ENCODE assay signal across 15 cellular contexts in genomic region chr4:146105464-146105863, GRCh38.
DNase-seq lines count a peak whose midpoint lies in the region; ATAC-seq, FAIRE-seq and TF ChIP-seq lines count a peak whose summit lies in the region.
"Had no signal": no experiment of that assay in that cellular context is flagged by ENCODE, and none has a peak within 500 bp of the region (broad histone marks: within the 10 kb centered on the region; RNA-seq: fewer than 3 reads in every experiment).

No MANE protein-coding gene starts in this region.

- DNase-seq in GM12891 (ENCODE audit: insufficient read length, low spot score) (no peak), colonic mucosa (no peak), NCI-H1092 (lab: John Stamatoyannopoulos, UW) (no peak)
- no peak for DNase-seq in stimulated activated CD4-positive, alpha-beta T cell treated with anti-CD3 and anti-CD28 coated beads, Interleukin-2, amount 100 ng/mL, for 24 hours
- DNase-seq in stimulated activated CD4-positive, alpha-beta T cell treated with anti-CD3 and anti-CD28 coated beads, Interleukin-4, amount 100 ng/mL, for 24 hours, result no peak
- DNase-seq: activated B cell treated with CpG ODN at 0.5 μM for 24 hours; activated naive CD8-positive, alpha-beta T cell treated with anti-CD3 and anti-CD28 coated beads for 36 hours; CD4-positive, CD25-positive, alpha-beta regulatory T cell; hippocampal formation; NCI-H1092 treated with DMSO at 0.1 percent for 48 hours; testis had no signal

- peak overlapping the region; percentile 16 for H3K27ac Mint-ChIP-seq in activated T-helper 17 cell treated with anti-CD3 and anti-CD28 coated beads, Interleukin-2, amount 50 U/mL, for 72 hours
- H3K27ac Mint-ChIP-seq: activated B cell treated with CpG ODN at 0.5 μM for 24 hours; activated naive CD8-positive, alpha-beta T cell treated with anti-CD3 and anti-CD28 coated beads for 36 hours; CD4-positive, CD25-positive, alpha-beta regulatory T cell had no signal

- no peaks in the 10 kb centered on the region for H3K4me1 Mint-ChIP-seq in activated T-helper 17 cell treated with anti-CD3 and anti-CD28 coated beads, Interleukin-2, amount 50 U/mL, for 72 hours
- H3K4me1 Mint-ChIP-seq: activated naive CD8-positive, alpha-beta T cell treated with anti-CD3 and anti-CD28 coated beads for 36 hours; CD4-positive, CD25-positive, alpha-beta regulatory T cell had no signal

- no peaks in the 10 kb centered on the region for H3K36me3 Mint-ChIP-seq in activated T-helper 17 cell treated with anti-CD3 and anti-CD28 coated beads, Interleukin-2, amount 50 U/mL, for 72 hours (ENCODE audit: low read depth)
- H3K36me3 Mint-ChIP-seq: activated naive CD8-positive, alpha-beta T cell treated with anti-CD3 and anti-CD28 coated beads for 36 hours; CD4-positive, CD25-positive, alpha-beta regulatory T cell had no signal

- no peaks in the 10 kb centered on the region for H3K9me3 Mint-ChIP-seq in activated T-helper 17 cell treated with anti-CD3 and anti-CD28 coated beads, Interleukin-2, amount 50 U/mL, for 72 hours
- H3K9me3 Mint-ChIP-seq: activated B cell treated with CpG ODN at 0.5 μM for 24 hours; activated naive CD8-positive, alpha-beta T cell treated with anti-CD3 and anti-CD28 coated beads for 36 hours had no signal

- no peaks in the 10 kb centered on the region for H3K9me3 ChIP-seq in colonic mucosa
- H3K9me3 ChIP-seq: testis had no signal

- H3K27me3 Mint-ChIP-seq in activated T-helper 17 cell treated with anti-CD3 and anti-CD28 coated beads, Interleukin-2, amount 50 U/mL, for 72 hours, result peaks cover 17% of the 10 kb centered on the region
- H3K27me3 Mint-ChIP-seq: activated B cell treated with CpG ODN at 0.5 μM for 24 hours; CD4-positive, CD25-positive, alpha-beta regulatory T cell had no signal

- H3K4me3 ChIP-seq in colonic mucosa, result no peak overlapping the region
- H3K4me3 ChIP-seq: testis had no signal

- no peak for TF ChIP-seq CTCF in colonic mucosa (IDR thresholded peaks at IDR 0.05)

- peak; percentile 90 for FAIRE-seq in GM12891 (lab: Jason Lieb, UNC)
- FAIRE-seq: RCC 7860 had no signal

- TF ChIP-seq POLR2A in GM12891 (IDR thresholded peaks at IDR 0.05; ENCODE audit: low read depth, low read length), result no peak

- peak overlapping the region; percentile 19 for H3K4me3 Mint-ChIP-seq in activated T-helper 17 cell treated with anti-CD3 and anti-CD28 coated beads, Interleukin-2, amount 50 U/mL, for 72 hours
- H3K4me3 Mint-ChIP-seq: activated B cell treated with CpG ODN at 0.5 μM for 24 hours; activated naive CD8-positive, alpha-beta T cell treated with anti-CD3 and anti-CD28 coated beads for 36 hours; CD4-positive, CD25-positive, alpha-beta regulatory T cell had no signal

- no peak overlapping the region for H3K9ac ChIP-seq in colonic mucosa (ENCODE audit: low read depth in 2 of 2, low read length in 2 of 2)

- intact Hi-C loops in colonic mucosa (cut with DNase I), result no loop called here

- H3K4me1 ChIP-seq in colonic mucosa, result no peaks in the 10 kb centered on the region
- H3K4me1 ChIP-seq: testis had no signal

- no peaks in the 10 kb centered on the region for H3K27me3 ChIP-seq in colonic mucosa
- H3K27me3 ChIP-seq: testis had no signal

- ATAC-seq in GM21381 (IDR thresholded peaks at IDR 0.05; ENCODE audit: unreplicated experiment), result peak; percentile 51
- ATAC-seq in HG03108 (IDR thresholded peaks at IDR 0.05; ENCODE audit: unreplicated experiment), result peak; percentile 47
- ATAC-seq in activated T-helper 17 cell treated with anti-CD3 and anti-CD28 coated beads, Interleukin-2, amount 50 U/mL, for 72 hours (replicated peaks), result peak; percentile 23

- H3K36me3 ChIP-seq in colonic mucosa, result no peaks in the 10 kb centered on the region

- no peak overlapping the region for H3K27ac ChIP-seq in colonic mucosa
- H3K27ac ChIP-seq: testis had no signal

TF ChIP-seq in GM12891, 5 proteins besides CTCF, POLR2A, EP300 and RAD21:
- TF ChIP-seq POLR2AphosphoS5 (IDR thresholded peaks at IDR 0.05; ENCODE audit: low read depth, low read length) (no peak), SPI1 (IDR thresholded peaks at IDR 0.05; ENCODE audit: low read depth, low read length) (no peak), POU2F2 (IDR thresholded peaks at IDR 0.05; ENCODE audit: low read depth, low read length) (no peak), TAF1 (IDR thresholded peaks at IDR 0.05; ENCODE audit: low read depth, low read length) (no peak)
TF ChIP-seq in GM12891: peak in this region for 0.
